8 cellular contexts compared by ENCODE assay signal in the genomic region with DNA sequence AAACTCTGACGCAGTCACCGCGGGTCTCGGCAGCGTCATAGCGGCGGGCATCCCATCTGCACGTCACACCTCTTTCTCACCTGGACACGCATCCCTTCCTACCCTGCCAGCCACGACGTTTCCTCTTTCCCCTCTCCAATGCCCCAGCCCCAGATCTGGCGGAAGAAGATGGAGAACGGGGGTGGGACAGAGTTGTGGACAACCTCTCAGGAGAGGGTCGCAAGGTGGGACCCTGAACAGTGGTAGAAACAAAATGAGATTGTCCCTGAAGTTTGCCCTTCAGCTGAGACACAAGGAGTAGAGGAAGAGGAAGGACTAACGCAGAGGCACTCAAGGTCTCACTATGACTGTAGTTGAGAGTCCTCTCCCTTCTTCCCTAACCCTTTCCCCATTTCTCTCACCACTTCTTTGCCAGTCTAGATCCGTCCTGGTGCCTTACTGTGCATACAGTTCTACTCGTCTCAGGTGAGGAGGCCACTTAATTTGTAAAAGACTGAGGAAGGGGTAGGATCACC. TPM values are rescaled to one million over a fixed set of nuclear protein-coding genes. Genes with fewer than 3 reads are reported as not detected.
DNase-seq lines count a peak whose midpoint lies in the region; ATAC-seq, FAIRE-seq and TF ChIP-seq lines count a peak whose summit lies in the region.

No MANE protein-coding gene starts in this region.

- H3K4me3 Mint-ChIP-seq in activated naive CD4-positive, alpha-beta T cell treated with anti-CD3 and anti-CD28 coated beads, Interleukin-2, amount 50 U/mL, for 24 hours: peak overlapping the region; percentile 96

- intact Hi-C loops in HepG2 (cut with micrococcal nuclease; ENCODE audit: unreplicated experiment): loop anchor here (10.0 kb wide), 1 partner anchor 92 kb away; no protein-coding TSS in a partner anchor

- peaks cover 21% of the 10 kb centered on the region for H3K36me3 Mint-ChIP-seq in activated naive CD4-positive, alpha-beta T cell treated with anti-CD3 and anti-CD28 coated beads, Interleukin-2, amount 50 U/mL, for 24 hours

- no peaks in the 10 kb centered on the region for H3K9me3 Mint-ChIP-seq in activated naive CD4-positive, alpha-beta T cell treated with anti-CD3 and anti-CD28 coated beads, Interleukin-2, amount 50 U/mL, for 24 hours

- peaks cover 22% of the 10 kb centered on the region for H4K20me1 ChIP-seq in HepG2 (ENCODE audit: insufficient read depth, low read length)

- peak overlapping the region; percentile 92 for H3K27ac Mint-ChIP-seq in activated naive CD4-positive, alpha-beta T cell treated with anti-CD3 and anti-CD28 coated beads, Interleukin-2, amount 50 U/mL, for 24 hours

- no peaks in the 10 kb centered on the region for H3K27me3 Mint-ChIP-seq in activated naive CD4-positive, alpha-beta T cell treated with anti-CD3 and anti-CD28 coated beads, Interleukin-2, amount 50 U/mL, for 24 hours

- POLR2A ChIA-PET in HepG2 (lab: Yijun Ruan, JAX): interaction anchor here (1.0 to 2.3 kb wide), 6 partner anchors 12 to 225 kb away, joined by 3 to 23 read pairs (median 7); a partner anchor contains a TSS

- peaks cover 44% of the 10 kb centered on the region for H3K79me2 ChIP-seq in HepG2 (ENCODE audit: insufficient read depth, low read length)

- TF ChIP-seq EP300 in HepG2 (IDR thresholded peaks at IDR 0.05; ENCODE audit: low read depth in 2 of 2, low read length in 2 of 2): no peak; a peak in 1 of 4 replicates
- no peak for TF ChIP-seq EP300 in HepG2 (CRISPR knock-in tag; IDR thresholded peaks at IDR 0.05; ENCODE audit: borderline replicate concordance)
- TF ChIP-seq EP300 in tibial nerve (IDR thresholded peaks at IDR 0.05): no peak

- peaks cover 5 to 20% of the 10 kb centered on the region in 2 experiments for H3K36me3 ChIP-seq in HepG2 (replicated peaks in 1 of 2; ENCODE audit: control insufficient read depth in 1 of 2, insufficient read depth in 2 of 2, low read length in 2 of 2)
- H3K36me3 ChIP-seq in tibial nerve: peaks cover 0 to 33% (median 12%) of the 10 kb centered on the region in 3 donors

- CTCF ChIA-PET in HepG2 (lab: Yijun Ruan, JAX; ENCODE audit: low intra/inter-chr PET ratio, low total read pairs): no interaction called here

- peak overlapping the region; percentile 47 for H2AFZ ChIP-seq in HepG2 (ENCODE audit: low read length)

- FAIRE-seq in HepG2 (lab: Jason Lieb, UNC): no peak

- H3K9me3 ChIP-seq in HepG2 (ENCODE audit: low read length) (no peaks in the 10 kb centered on the region), tibial nerve (no peaks in the 10 kb centered on the region)

- TF ChIP-seq POLR2A in HepG2 (IDR thresholded peaks at IDR 0.05; ENCODE audit: insufficient read depth in 1 of 2, low read depth in 2 of 2, low read length in 2 of 2) (no peak), tibial nerve (IDR thresholded peaks at IDR 0.05) (no peak)

- ATAC-seq in HepG2: no peak

- WGBS in HepG2 (ENCODE audit: low lambda C conversion rate): 8% methylated on average over 17 of the region's 17 CpGs
- 2% methylated on average over 17 of the region's 17 CpGs for WGBS in tibial nerve, 2 donors

- H3K27me3 ChIP-seq in HepG2 (ENCODE audit: control insufficient read depth in 1 of 2, insufficient read depth in 2 of 2, low read length in 2 of 2): no peaks in the 10 kb centered on the region; a peak in 1 of 5 replicates
- no peaks in the 10 kb centered on the region for H3K27me3 ChIP-seq in tibial nerve

- peak overlapping the region; percentile 74 to 93 (median 78) for H3K4me3 ChIP-seq in HepG2 (replicated peaks in 1 of 3; ENCODE audit: insufficient read depth in 1 of 3, low read depth in 2 of 3, low read length in 3 of 3)
- H3K4me3 ChIP-seq in tibial nerve: peak overlapping the region; percentile 82 to 95 (median 88)

- H3K9ac ChIP-seq in HepG2 (ENCODE audit: insufficient read depth, low read depth, low read length): peak overlapping the region; percentile 89

- BruUV-seq in HepG2 (replicated peaks; lab: Mats Ljungman, UMichigan): no TSS peak

- peak overlapping the region; percentile 100 for H3K4me2 ChIP-seq in HepG2 (ENCODE audit: low read depth, low read length)

- in situ Hi-C loops in HepG2 (cut with HindIII; ENCODE audit: extremely low pct_ligation_motif_present, low pct_unique_long_range_greater_than_20kb): no loop called here

- TF ChIP-seq CTCF in HepG2 (CRISPR knock-in tag; IDR thresholded peaks at IDR 0.05) (no peak; the same call in 1 of the 2 replicates), tibial nerve (IDR thresholded peaks at IDR 0.05) (no peak)

- no peak for DNase-seq in activated naive CD4-positive, alpha-beta T cell (lab: John Stamatoyannopoulos, UW)
- DNase-seq in HepG2 (ENCODE audit: low spot score): no peak
- DNase-seq in tibial nerve (ENCODE audit: low spot score in 2 of 2): no peak
- DNase-seq in stimulated activated CD4-positive, alpha-beta T cell treated with anti-CD3 and anti-CD28 coated beads, Interleukin-12 subunit alpha, Interleukin-12 subunit beta, amount 100 ng/mL, for 4 hours: no peak
- DNase-seq in midbrain (lab: John Stamatoyannopoulos, UW): no peak
- no peak for DNase-seq in activated CD4-positive, alpha-beta T cell treated with anti-CD3 and anti-CD28 coated beads, Interleukin-2, amount 50 U/mL, for 48 hours

- peak overlapping the region; percentile 91 for H3K27ac ChIP-seq in angular gyrus (ENCODE audit: low read depth, low read length)
- peak overlapping the region; percentile 92 for H3K27ac ChIP-seq in HepG2 (ENCODE audit: extremely low read length, insufficient read depth, low read length)
- H3K27ac ChIP-seq in tibial nerve: peak overlapping the region; percentile 96 to 99 (median 96)

- no peak; the same call in 1 of the 2 replicates for TF ChIP-seq RAD21 in HepG2 (CRISPR knock-in tag; IDR thresholded peaks at IDR 0.05)

- peaks cover 57% of the 10 kb centered on the region for H3K4me1 Mint-ChIP-seq in activated naive CD4-positive, alpha-beta T cell treated with anti-CD3 and anti-CD28 coated beads, Interleukin-2, amount 50 U/mL, for 24 hours

- peaks cover 41% of the 10 kb centered on the region for H3K4me1 ChIP-seq in HepG2 (ENCODE audit: insufficient read depth, low read length)
- peaks cover 0 to 39% (median 20%) of the 10 kb centered on the region in 4 donors for H3K4me1 ChIP-seq in tibial nerve

TF ChIP-seq in HepG2, 621 proteins besides CTCF, POLR2A, EP300 and RAD21 (continues in another document):
- TF ChIP-seq JUND (CRISPR knock-in tag; IDR thresholded peaks at IDR 0.05) (peak; percentile 63; the same call in 1 of the 2 replicates), ZBTB20 (CRISPR knock-in tag; IDR thresholded peaks at IDR 0.05; ENCODE audit: borderline replicate concordance, low read depth) (peak; percentile 36; the same call in 1 of the 2 replicates)

RNA-seq across cellular contexts. Expression of a gene that starts 0.6 kb away (rescaled TPM):
- total RNA-seq in HepG2 (2016; rRNA removed; fragmentation: Illumina TruSeq; extraction: Trizol) (13.8 and 14.6 TPM in 2 replicates), tibial nerve (10 to 100 TPM in 3 of 4 donors, 1 to 10 TPM in 1; 8.1 to 22.2 (median 13.9) TPM)
- total RNA-seq in HepG2 (2016; cell fraction: cytosol; rRNA removed; fragmentation: Illumina TruSeq; extraction: Trizol; ENCODE audit: low read depth): 3.1 and 5.0 TPM in 2 replicates
- 12.0 and 15.3 TPM in 2 replicates for total RNA-seq in HepG2 (2016; cell fraction: insoluble cytoplasmic fraction; rRNA removed; fragmentation: Illumina TruSeq; extraction: Trizol)
- total RNA-seq in HepG2 (2016; cell fraction: membrane; rRNA removed; fragmentation: Illumina TruSeq; extraction: Trizol): 11.0 and 12.4 TPM in 2 replicates
- 12.2 and 14.1 TPM in 2 replicates for total RNA-seq in HepG2 (2016; cell fraction: nucleus; rRNA removed; fragmentation: Illumina TruSeq; extraction: Trizol)
- 7.7 and 8.6 TPM in 2 replicates for polyA plus RNA-seq in HepG2 (2011; rRNA removed)
- polyA plus RNA-seq in HepG2 (2011; cell fraction: cytosol; rRNA removed): 5.6 and 5.9 TPM in 2 replicates
- 22.1 and 24.6 TPM in 2 replicates for polyA plus RNA-seq in HepG2 (2011; cell fraction: nucleus; rRNA removed)
- polyA plus RNA-seq in HepG2 (2012): 7.8 and 8.9 TPM in 2 replicates
- polyA plus RNA-seq in HepG2 (2016; cell fraction: cytosol; fragmentation: Illumina TruSeq; extraction: Trizol; ENCODE audit: low read depth): 2.3 and 3.1 TPM in 2 replicates
- 9.9 and 11.6 TPM in 2 replicates for polyA plus RNA-seq in HepG2 (2016; cell fraction: insoluble cytoplasmic fraction; fragmentation: Illumina TruSeq; extraction: Trizol; ENCODE audit: low read depth)
- 6.6 and 8.4 TPM in 2 replicates for polyA plus RNA-seq in HepG2 (2016; cell fraction: membrane; fragmentation: Illumina TruSeq; extraction: Trizol; ENCODE audit: low read depth)
- 26.6 and 28.1 TPM in 2 replicates for polyA plus RNA-seq in HepG2 (2016; cell fraction: nucleus; fragmentation: Illumina TruSeq; extraction: Trizol; ENCODE audit: insufficient read depth, low read depth)
- 7.8 and 11.9 TPM in 2 replicates for polyA minus RNA-seq in HepG2 (2011; rRNA and poly(A)+ RNA removed; ENCODE audit: low replicate concordance)
- polyA minus RNA-seq in HepG2 (2011; cell fraction: cytosol; rRNA and poly(A)+ RNA removed): 6.3 and 7.6 TPM in 2 replicates
- polyA minus RNA-seq in HepG2 (2011; cell fraction: nucleus; rRNA and poly(A)+ RNA removed): 13.6 and 16.1 TPM in 2 replicates

RNA-seq across cellular contexts. Expression of a gene that starts 17.7 kb away (rescaled TPM):
- total RNA-seq in HepG2 (2016; rRNA removed; fragmentation: Illumina TruSeq; extraction: Trizol) (38.4 and 53.1 TPM in 2 replicates), tibial nerve (100 to 1,000 TPM in 2 of 4 donors, 10 to 100 TPM in 2; 48.6 to 120 (median 97.0) TPM)
- total RNA-seq in HepG2 (2016; cell fraction: cytosol; rRNA removed; fragmentation: Illumina TruSeq; extraction: Trizol; ENCODE audit: low read depth): 23.8 and 29.3 TPM in 2 replicates
- 41.8 and 52.5 TPM in 2 replicates for total RNA-seq in HepG2 (2016; cell fraction: insoluble cytoplasmic fraction; rRNA removed; fragmentation: Illumina TruSeq; extraction: Trizol)
- total RNA-seq in HepG2 (2016; cell fraction: membrane; rRNA removed; fragmentation: Illumina TruSeq; extraction: Trizol): 23.7 and 25.5 TPM in 2 replicates
- 26.2 and 34.9 TPM in 2 replicates for total RNA-seq in HepG2 (2016; cell fraction: nucleus; rRNA removed; fragmentation: Illumina TruSeq; extraction: Trizol)
- polyA plus RNA-seq in HepG2 (2011; rRNA removed): 72.3 and 88.4 TPM in 2 replicates
- 68.5 and 146 TPM in 2 replicates for polyA plus RNA-seq in HepG2 (2011; cell fraction: cytosol; rRNA removed)
- 170 and 172 TPM in 2 replicates for polyA plus RNA-seq in HepG2 (2011; cell fraction: nucleus; rRNA removed)
- 51.6 and 70.9 TPM in 2 replicates for polyA plus RNA-seq in HepG2 (2012)
- 46.1 and 56.4 TPM in 2 replicates for polyA plus RNA-seq in HepG2 (2016; cell fraction: cytosol; fragmentation: Illumina TruSeq; extraction: Trizol; ENCODE audit: low read depth)
- polyA plus RNA-seq in HepG2 (2016; cell fraction: insoluble cytoplasmic fraction; fragmentation: Illumina TruSeq; extraction: Trizol; ENCODE audit: low read depth): 66.2 and 74.5 TPM in 2 replicates
- polyA plus RNA-seq in HepG2 (2016; cell fraction: membrane; fragmentation: Illumina TruSeq; extraction: Trizol; ENCODE audit: low read depth): 42.2 and 48.9 TPM in 2 replicates
- polyA plus RNA-seq in HepG2 (2016; cell fraction: nucleus; fragmentation: Illumina TruSeq; extraction: Trizol; ENCODE audit: insufficient read depth, low read depth): 94.8 and 101 TPM in 2 replicates
- polyA minus RNA-seq in HepG2 (2011; rRNA and poly(A)+ RNA removed; ENCODE audit: low replicate concordance): 18.2 and 24.8 TPM in 2 replicates
- 15.3 and 17.1 TPM in 2 replicates for polyA minus RNA-seq in HepG2 (2011; cell fraction: cytosol; rRNA and poly(A)+ RNA removed)
- polyA minus RNA-seq in HepG2 (2011; cell fraction: nucleus; rRNA and poly(A)+ RNA removed): 8.4 and 9.3 TPM in 2 replicates
